11 cellular contexts compared by ENCODE assay signal in the genomic region with DNA sequence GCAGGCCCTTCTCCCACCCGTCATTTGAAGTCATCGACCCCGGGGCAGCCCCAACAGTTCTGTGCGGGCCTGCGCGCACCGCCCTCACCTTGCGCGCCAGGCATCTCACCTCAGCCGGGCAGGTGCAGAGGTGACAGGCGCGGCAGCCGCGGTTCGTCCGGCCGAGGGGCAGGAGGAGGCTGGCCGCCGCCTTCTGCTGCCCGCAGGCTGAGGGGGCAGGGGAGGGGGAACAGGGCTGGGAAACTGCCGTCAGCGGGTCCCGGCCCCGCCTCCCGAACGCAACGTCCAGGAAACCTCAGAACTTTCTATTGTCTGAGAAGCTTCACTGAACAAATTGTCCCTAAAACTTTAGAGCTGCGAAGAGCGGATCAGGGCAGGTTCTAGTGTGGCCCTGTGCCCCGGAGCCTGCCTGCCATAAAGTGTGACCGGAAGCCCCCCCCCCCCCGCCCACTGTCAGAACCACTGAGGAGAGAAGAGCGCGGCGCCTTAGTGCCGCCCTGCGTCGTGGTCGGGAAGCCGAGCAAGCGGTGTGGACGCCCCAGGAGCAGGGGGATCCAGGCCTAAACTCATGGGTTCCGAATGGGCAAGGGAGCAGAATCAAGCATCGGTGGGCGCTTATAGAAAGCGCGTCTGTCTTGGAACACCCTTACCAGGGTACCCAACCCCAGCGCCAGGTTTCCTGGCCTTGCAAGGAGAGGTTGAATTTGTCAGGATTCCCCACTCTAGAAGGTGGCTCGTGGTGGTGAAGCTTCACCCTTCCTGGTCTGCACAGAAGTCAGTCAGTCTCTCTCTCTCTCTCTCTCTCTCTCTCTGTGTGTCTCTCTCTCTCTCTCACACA. TPM values are rescaled to one million over a fixed set of nuclear protein-coding genes. Genes with fewer than 3 reads are reported as not detected.
DNase-seq lines count a peak whose midpoint lies in the region; ATAC-seq lines count a peak whose summit lies in the region.
"Had no signal": no experiment of that assay in that cellular context is flagged by ENCODE, and none has a peak within 500 bp of the region (broad histone marks: within the 10 kb centered on the region; RNA-seq: fewer than 3 reads in every experiment).

No MANE protein-coding gene starts in this region.

- H3K9ac ChIP-seq in neuronal stem cell (ENCODE audit: low read depth, low read length, poor library complexity) = peak overlapping the region; percentile 31

- H2BK5ac ChIP-seq in neuronal stem cell (ENCODE audit: low read length) = no peak overlapping the region

- ATAC-seq in esophagus mucosa (peak; percentile 37), HG03159 (IDR thresholded peaks at IDR 0.05; ENCODE audit: unreplicated experiment) (no peak)

- peaks cover 9% of the 10 kb centered on the region for H3K9me3 Mint-ChIP-seq in activated T-cell treated with anti-CD3 and anti-CD28 coated beads, Interleukin-2, amount 50 U/mL, for 24 hours

- H3K23ac ChIP-seq in neuronal stem cell (ENCODE audit: low read depth, low read length, poor library complexity) = no peak overlapping the region

- H3K9me3 ChIP-seq in neuronal stem cell (replicated peaks in 1 of 2; ENCODE audit: control insufficient read depth in 2 of 2, insufficient read depth in 1 of 2, low read depth in 1 of 2, low read length in 2 of 2) = peaks cover 0 to 3% of the 10 kb centered on the region in 2 donors

- no peak overlapping the region for H3K27ac Mint-ChIP-seq in activated T-cell treated with anti-CD3 and anti-CD28 coated beads, Interleukin-2, amount 50 U/mL, for 24 hours

- no peak overlapping the region for H3K14ac ChIP-seq in neuronal stem cell (ENCODE audit: low read length)

- no peak overlapping the region for H4K8ac ChIP-seq in neuronal stem cell (ENCODE audit: low read depth, low read length)

- peak overlapping the region; percentile 62 for H3K18ac ChIP-seq in neuronal stem cell (ENCODE audit: low read length)

- H3K4me3 Mint-ChIP-seq in activated T-cell treated with anti-CD3 and anti-CD28 coated beads, Interleukin-2, amount 50 U/mL, for 24 hours = no peak overlapping the region

- H2BK15ac ChIP-seq in neuronal stem cell (ENCODE audit: low read length) = no peak overlapping the region

- H3K4ac ChIP-seq in neuronal stem cell (ENCODE audit: low read length) = no peak overlapping the region

- peaks cover 45 to 100% (median 96%) of the 10 kb centered on the region in 3 experiments for H3K27me3 ChIP-seq in neuronal stem cell (ENCODE audit: control insufficient read depth in 3 of 3, insufficient read depth in 3 of 3, low read depth in 1 of 3, low read length in 3 of 3)

- H3K36me3 ChIP-seq in neuronal stem cell (replicated peaks in 1 of 2; ENCODE audit: control insufficient read depth in 2 of 2, insufficient read depth in 2 of 2, low read length in 2 of 2) = no peaks in the 10 kb centered on the region

- peaks cover 93% of the 10 kb centered on the region for H3K27me3 Mint-ChIP-seq in activated T-cell treated with anti-CD3 and anti-CD28 coated beads, Interleukin-2, amount 50 U/mL, for 24 hours

- H2AFZ ChIP-seq in neuronal stem cell (ENCODE audit: low read length) = peak overlapping the region; percentile 76

- peak overlapping the region in 1 of 2 donors; percentile 9 for H3K4me3 ChIP-seq in neuronal stem cell (ENCODE audit: low read length in 2 of 2)

- peak overlapping the region; percentile 36 for H3K4me2 ChIP-seq in neuronal stem cell (ENCODE audit: insufficient read depth, low read length, poor library complexity, severe bottlenecking)

- H3K27ac ChIP-seq in neuronal stem cell (replicated peaks; ENCODE audit: low read length) = no peak overlapping the region

- H2AK5ac ChIP-seq in neuronal stem cell (ENCODE audit: low read depth, low read length) = no peak overlapping the region

- H3K4me1 Mint-ChIP-seq in activated T-cell treated with anti-CD3 and anti-CD28 coated beads, Interleukin-2, amount 50 U/mL, for 24 hours (ENCODE audit: low read depth) = peaks cover 15% of the 10 kb centered on the region

- H3K4me1 ChIP-seq in neuronal stem cell (ENCODE audit: control insufficient read depth in 2 of 2, insufficient read depth in 1 of 2, low read depth in 1 of 2, low read length in 2 of 2) = peaks cover 0 to 2% of the 10 kb centered on the region in 2 donors

- peak; percentile 8 for DNase-seq in EL
- peak; percentile 30 for DNase-seq in MV-4-11 (lab: John Stamatoyannopoulos, UW)
- DNase-seq in neuronal stem cell (ENCODE audit: low spot score) = no peak
- no peak for DNase-seq in GM19238 (ENCODE audit: insufficient read length, low spot score)
- no peak for DNase-seq in activated T-cell treated with anti-CD3 and anti-CD28 coated beads, Interleukin-2, amount 50 U/mL, for 24 hours
- no peak for DNase-seq in NCI-H1436 treated with DMSO at 0.1 percent for 48 hours (lab: John Stamatoyannopoulos, UW)
- DNase-seq: naive B cell; stimulated activated naive CD4-positive, alpha-beta T cell had no signal

- H2BK12ac ChIP-seq in neuronal stem cell (ENCODE audit: low read length) = no peak overlapping the region

- H3K36me3 Mint-ChIP-seq in activated T-cell treated with anti-CD3 and anti-CD28 coated beads, Interleukin-2, amount 50 U/mL, for 24 hours (ENCODE audit: low read depth) = no peaks in the 10 kb centered on the region

- WGBS in neuronal stem cell (ENCODE audit: extremely low coverage in 2 of 2, insufficient read length in 2 of 2, insufficient replicate concordance in 1 of 2), 2 donors = no CpG with 5 or more reads among the region's 49 CpGs

- H2BK120ac ChIP-seq in neuronal stem cell (ENCODE audit: low read depth, low read length) = no peak overlapping the region

- no peak overlapping the region for H4K91ac ChIP-seq in neuronal stem cell (ENCODE audit: low read depth, low read length, poor library complexity)

- H3K79me1 ChIP-seq in neuronal stem cell (ENCODE audit: low read depth, low read length) = no peaks in the 10 kb centered on the region

RNA-seq across cellular contexts. Expression of gene TBX15, which starts 13.3 kb away (rescaled TPM):
- not detected for total RNA-seq in esophagus mucosa
- polyA plus RNA-seq in neuronal stem cell (2013, experiment 1 of 2) = not detected
- polyA plus RNA-seq in neuronal stem cell (2013, experiment 2 of 2) = 0.03 TPM
- total RNA-seq: T-helper 1 cell treated with Interleukin-12 subunit alpha and Interleukin-12 subunit beta and Interleukin-4 antibody, amounts not matched to agents 30 ng/mL and 1 ng/mL, for 36 hours had no signal

Comparison
In these comparisons a context has a peak if more than half of its experiments do, and no peak if none do; other contexts are left out.
1. DNase-seq: peak in EL (single experiment) and MV-4-11 (single experiment); none in neuronal stem cell (single experiment), GM19238 (single experiment), activated T-cell treated with anti-CD3 and anti-CD28 coated beads, Interleukin-2, amount 50 U/mL, for 24 hours (single experiment) and NCI-H1436 treated with DMSO at 0.1 percent for 48 hours (single experiment).